In genomic region chr11:93498099-93499040, GRCh38 we compare ENCODE assay signal across 12 cellular contexts. TPM values are rescaled to one million over a fixed set of nuclear protein-coding genes. Genes with fewer than 3 reads are reported as not detected.
DNase-seq lines count a peak whose midpoint lies in the region; ATAC-seq and TF ChIP-seq lines count a peak whose summit lies in the region.
"Had no signal": no experiment of that assay in that cellular context is flagged by ENCODE, and none has a peak within 500 bp of the region (broad histone marks: within the 10 kb centered on the region; RNA-seq: fewer than 3 reads in every experiment).

No MANE protein-coding gene starts in this region.

- H3K4me3 ChIP-seq in HL-60 (replicated peaks; ENCODE audit: insufficient read depth, low read length): no peak overlapping the region
- H3K4me3 ChIP-seq: left ventricle myocardium inferior had no signal

- DNase-seq in 8988T: peak; percentile 47
- DNase-seq in HL-60 (ENCODE audit: low read depth in 1 of 2, low spot score in 1 of 2): no peak
- DNase-seq in amniotic epithelial cell (ENCODE audit: low read depth): peak; percentile 62
- peak; percentile 45 for DNase-seq in iPS-NIHi7 (ENCODE audit: extremely low spot score)
- DNase-seq in midbrain (lab: John Stamatoyannopoulos, UW): no peak
- no peak for DNase-seq in ureter (ENCODE audit: low spot score)
- DNase-seq: left ventricle myocardium inferior; NCI-H2171; stimulated activated CD4-positive, alpha-beta T cell treated with anti-CD3 and anti-CD28 coated beads, Interleukin-4, amount 100 ng/mL, for 4 hours had no signal

- no peak for TF ChIP-seq CTCF in HL-60 (IDR thresholded peaks at IDR 0.05; ENCODE audit: insufficient read depth, low read length)

- H3K27me3 ChIP-seq in HL-60 (ENCODE audit: insufficient read depth, poor library complexity, severe bottlenecking): no peaks in the 10 kb centered on the region

- ATAC-seq in GM21723 (IDR thresholded peaks at IDR 0.05; ENCODE audit: unreplicated experiment): no peak
- no peak for ATAC-seq in HG02759 (IDR thresholded peaks at IDR 0.05; ENCODE audit: unreplicated experiment)

- peak overlapping the region; percentile 17 for H3K27ac ChIP-seq in HL-60 (replicated peaks)
- H3K27ac ChIP-seq: epithelial cell of prostate, left ventricle myocardium inferior had no signal

RNA-seq across cellular contexts. Expression of gene SMCO4, which starts 44.8 kb away (rescaled TPM):
- 13.9 TPM for total RNA-seq in ureter

Comparison
In these comparisons a context has a peak if more than half of its experiments do, and no peak if none do; other contexts are left out.
1. DNase-seq: peak in 8988T (single experiment), amniotic epithelial cell (single experiment) and iPS-NIHi7 (single experiment); none in HL-60 (0 of 2), midbrain (single experiment) and ureter (single experiment).